ENCODE assay signal across 11 cellular contexts in the genomic region with DNA sequence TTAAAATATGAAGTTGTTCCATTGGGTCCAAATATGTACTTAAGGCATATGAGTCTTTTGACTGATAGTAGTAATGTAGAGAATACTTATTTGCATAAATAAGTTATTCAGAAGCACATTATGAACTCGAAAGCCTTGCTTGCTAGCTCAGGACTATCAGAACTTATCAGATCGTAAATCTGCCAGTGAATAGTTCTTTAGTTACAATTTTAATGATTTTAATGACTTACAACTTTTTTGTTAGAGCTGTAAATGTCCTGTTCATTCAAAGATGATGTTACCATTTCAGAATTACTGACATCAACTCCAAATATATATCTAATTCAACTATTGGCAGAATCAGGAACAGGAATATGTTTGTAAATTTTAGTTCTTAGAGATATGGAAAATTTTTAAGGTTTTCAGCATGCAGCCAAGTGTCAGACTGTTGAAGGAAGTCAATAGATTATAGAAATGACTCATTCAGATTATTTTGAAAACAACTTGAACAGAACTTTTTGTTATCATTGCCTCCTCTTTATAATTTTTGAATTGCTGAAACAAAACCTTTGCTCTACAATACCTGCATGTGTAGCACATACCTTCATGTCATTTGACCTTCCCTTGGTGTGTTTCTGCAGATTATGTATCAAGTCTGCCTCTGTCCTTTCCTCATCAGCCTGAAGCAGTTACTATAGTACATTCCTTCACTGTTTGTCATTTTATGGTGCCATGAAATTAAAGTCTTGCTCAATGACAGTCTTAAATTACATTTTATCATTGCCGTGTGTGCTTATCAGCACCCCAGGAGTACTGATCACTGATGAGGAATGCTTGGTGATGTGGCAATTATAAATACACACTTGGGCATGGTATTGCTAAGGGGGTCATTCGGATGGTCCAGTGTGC. TPM values are rescaled to one million over a fixed set of nuclear protein-coding genes. Genes with fewer than 3 reads are reported as not detected.
DNase-seq lines count a peak whose midpoint lies in the region; ATAC-seq, FAIRE-seq and TF ChIP-seq lines count a peak whose summit lies in the region.
"Had no signal": no experiment of that assay in that cellular context is flagged by ENCODE, and none has a peak within 500 bp of the region (broad histone marks: within the 10 kb centered on the region; RNA-seq: fewer than 3 reads in every experiment).

No MANE protein-coding gene starts in this region.

- no peaks in the 10 kb centered on the region for H3K9me3 Mint-ChIP-seq in activated T-cell treated with anti-CD3 and anti-CD28 coated beads, Interleukin-2, amount 50 U/mL, for 4 hours
- H3K9me3 Mint-ChIP-seq: naive B cell had no signal

- H3K9me3 ChIP-seq in spleen, result no peaks in the 10 kb centered on the region
- no peaks in the 10 kb centered on the region for H3K9me3 ChIP-seq in tibial artery

- H3K27me3 ChIP-seq in spleen (replicated peaks in 1 of 7), result no peaks in the 10 kb centered on the region
- H3K27me3 ChIP-seq in tibial artery, result no peaks in the 10 kb centered on the region

- WGBS in spleen, 5 donors, result 77 to 86% (median 81%) methylated on average over 4 of the region's 4 CpGs

- H3K4me1 ChIP-seq in spleen (peaks cover 0 to 57% (median 15%) of the 10 kb centered on the region in 6 donors), tibial artery (no peaks in the 10 kb centered on the region)

- ATAC-seq in activated T-cell treated with anti-CD3 and anti-CD28 coated beads, Interleukin-2, amount 50 U/mL, for 4 hours, result no peak
- ATAC-seq in HG03460 (IDR thresholded peaks at IDR 0.05; ENCODE audit: unreplicated experiment), result no peak

- H3K4me3 ChIP-seq in fibroblast of villous mesenchyme (ENCODE audit: low read depth, low read length), result no peak overlapping the region
- no peak overlapping the region for H3K4me3 ChIP-seq in spleen
- H3K4me3 ChIP-seq in tibial artery, result no peak overlapping the region

- no peak for FAIRE-seq in D721Med (lab: Jason Lieb, UNC)

- H3K36me3 Mint-ChIP-seq in activated T-cell treated with anti-CD3 and anti-CD28 coated beads, Interleukin-2, amount 50 U/mL, for 4 hours (ENCODE audit: insufficient read depth), result peaks cover 50% of the 10 kb centered on the region

- intact Hi-C loops in spleen (cut with DNase I; ENCODE audit: low total_unique reads) (no loop called here), tibial artery (cut with DNase I; ENCODE audit: low total_unique reads) (no loop called here)

- TF ChIP-seq POLR2A in spleen (IDR thresholded peaks at IDR 0.05), result no peak

- H3K36me3 ChIP-seq in spleen (peaks cover 0 to 57% (median 15%) of the 10 kb centered on the region in 6 donors), tibial artery (peaks cover 0 to 10% (median 0%) of the 10 kb centered on the region in 3 donors)

- H3K27ac ChIP-seq in spleen, result peak overlapping the region in 5 of 8 donors; percentile 12 to 44 (median 23)
- no peak overlapping the region for H3K27ac ChIP-seq in tibial artery

- DNase-seq in activated T-cell treated with anti-CD3 and anti-CD28 coated beads, Interleukin-2, amount 50 U/mL, for 4 hours, result no peak
- no peak for DNase-seq in activated T-cell treated with anti-CD3 and anti-CD28 coated beads, Interleukin-2, amount 50 U/mL, for 48 hours
- DNase-seq in SW 1271 (lab: John Stamatoyannopoulos, UW), result peak; percentile 37 to 78
- peak; percentile 89 for DNase-seq in fibroblast of villous mesenchyme (ENCODE audit: low read depth)
- no peak for DNase-seq in spleen
- no peak for DNase-seq in D721Med (ENCODE audit: insufficient read length, low spot score)
- DNase-seq in tibial artery, result no peak
- DNase-seq: activated naive CD4-positive, alpha-beta T cell treated with Interleukin-2 at 50 U/mL for 16 hours; naive B cell had no signal

- peaks cover 58% of the 10 kb centered on the region for H3K4me1 Mint-ChIP-seq in activated T-cell treated with anti-CD3 and anti-CD28 coated beads, Interleukin-2, amount 50 U/mL, for 4 hours (ENCODE audit: low read depth)

- H3K27me3 Mint-ChIP-seq in activated T-cell treated with anti-CD3 and anti-CD28 coated beads, Interleukin-2, amount 50 U/mL, for 4 hours (ENCODE audit: low read depth), result no peaks in the 10 kb centered on the region
- H3K27me3 Mint-ChIP-seq: B cell, naive B cell had no signal

- TF ChIP-seq CTCF in fibroblast of villous mesenchyme (IDR thresholded peaks at IDR 0.05; ENCODE audit: insufficient read depth, low read depth, low read length) (no peak), spleen (IDR thresholded peaks at IDR 0.05 in 8 of 11, conservative IDR thresholded peaks at IDR 0.05 in 3 of 11) (no peak), D721Med (IDR thresholded peaks at IDR 0.05; ENCODE audit: insufficient read depth, missing control alignments) (no peak), tibial artery (IDR thresholded peaks at IDR 0.05) (no peak)

- H3K4me3 Mint-ChIP-seq in activated T-cell treated with anti-CD3 and anti-CD28 coated beads, Interleukin-2, amount 50 U/mL, for 4 hours, result peak overlapping the region; percentile 31
- H3K4me3 Mint-ChIP-seq: B cell, naive B cell had no signal

RNA-seq across cellular contexts. Expression of a gene that starts 44.9 kb away (rescaled TPM):
- total RNA-seq in activated T-cell treated with anti-CD3 and anti-CD28 coated beads, Interleukin-2, amount 50 U/mL, for 4 hours, result 10 to 100 TPM; 42.1 to 56.7 (median 48.0) TPM
- 26.7 and 58.7 TPM in 2 replicates for total RNA-seq in fibroblast of villous mesenchyme
- 10 to 100 TPM; 27.5 to 42.0 (median 37.0) TPM for total RNA-seq in spleen
- polyA plus RNA-seq in spleen, result 10 to 100 TPM; 12.8 to 14.4 (median 13.6) TPM

Comparison
In these comparisons a context has a peak if more than half of its experiments do, and no peak if none do; other contexts are left out.
1. DNase-seq: peak in SW 1271 (2 of 2) and fibroblast of villous mesenchyme (single experiment); none in activated T-cell treated with anti-CD3 and anti-CD28 coated beads, Interleukin-2, amount 50 U/mL, for 4 hours (single experiment), activated T-cell treated with anti-CD3 and anti-CD28 coated beads, Interleukin-2, amount 50 U/mL, for 48 hours (0 of 2), spleen (single experiment), D721Med (single experiment) and tibial artery (0 of 2).
2. H3K27ac ChIP-seq: peak in spleen (5 of 8); none in tibial artery (0 of 2).